In genomic region chr5:113027015-113027414, GRCh38 we compare ENCODE assay signal across 19 cellular contexts. TPM values are rescaled to one million over a fixed set of nuclear protein-coding genes. Genes with fewer than 3 reads are reported as not detected.
DNase-seq lines count a peak whose midpoint lies in the region; ATAC-seq and TF ChIP-seq lines count a peak whose summit lies in the region.
"Had no signal": no experiment of that assay in that cellular context is flagged by ENCODE, and none has a peak within 500 bp of the region (broad histone marks: within the 10 kb centered on the region; RNA-seq: fewer than 3 reads in every experiment).

No MANE protein-coding gene starts in this region.

- POLR2A ChIA-PET in WTC11 (lab: Charles Lee), result no interaction called here
- POLR2A ChIA-PET in naive thymus-derived CD4-positive, alpha-beta T cell (lab: Charles Lee), result no interaction called here

- TF ChIP-seq CTCF in WTC11 (IDR thresholded peaks at IDR 0.05) (no peak), osteocyte (IDR thresholded peaks at IDR 0.05) (no peak), foreskin keratinocyte (conservative IDR thresholded peaks at IDR 0.05) (no peak)

- peaks cover 16 to 17% of the 10 kb centered on the region in 2 donors for H3K4me1 ChIP-seq in naive thymus-derived CD4-positive, alpha-beta T cell (ENCODE audit: control insufficient read depth in 2 of 2, insufficient read depth in 2 of 2, low read length in 2 of 2)
- peaks cover 5% of the 10 kb centered on the region for H3K4me1 ChIP-seq in thymus (ENCODE audit: control insufficient read depth, insufficient read depth, low read length)
- peaks cover 11% of the 10 kb centered on the region for H3K4me1 ChIP-seq in foreskin keratinocyte

- no peaks in the 10 kb centered on the region for H3K27me3 ChIP-seq in naive thymus-derived CD4-positive, alpha-beta T cell (ENCODE audit: control insufficient read depth in 2 of 2, insufficient read depth in 2 of 2, low read length in 2 of 2)
- no peaks in the 10 kb centered on the region for H3K27me3 ChIP-seq in thymus (ENCODE audit: control insufficient read depth, insufficient read depth)
- H3K27me3 ChIP-seq in foreskin keratinocyte, result no peaks in the 10 kb centered on the region

- CTCF ChIA-PET in WTC11 (lab: Charles Lee), result interaction anchor here (0.6 kb wide), 1 partner anchor 17 kb away, joined by 3 read pairs; no protein-coding TSS in a partner anchor
- CTCF ChIA-PET in naive thymus-derived CD4-positive, alpha-beta T cell (lab: Charles Lee), result no interaction called here

- no peak for DNase-seq in T-helper 2 cell treated with Interferon-gamma antibody and Interleukin-4, amounts not matched to agents 5 μg/mL and 100 μg/mL, for 36 hours (ENCODE audit: low spot score)
- DNase-seq in T-helper 2 cell (no peak), WTC11 (ENCODE audit: low spot score) (no peak), osteocyte (ENCODE audit: extremely low spot score, unreplicated experiment) (no peak), HT-29 (ENCODE audit: low spot score) (no peak), foreskin keratinocyte (no peak)
- no peak for DNase-seq in naive thymus-derived CD4-positive, alpha-beta T cell
- DNase-seq: Calu3; DMS79; NCI-H187; NCI-H2107; NCI-H510A; NCI-H748 treated with DMSO at 0.1 percent for 48 hours; NK-92 treated with Interleukin-12 subunit alpha and Interleukin-12 subunit beta, amount 100 ng/mL, for 24 hours had no signal

- 92% methylated on average over 8 of the region's 8 CpGs for WGBS in thymus

- H3K4me3 ChIP-seq in naive thymus-derived CD4-positive, alpha-beta T cell (ENCODE audit: low read length), result no peak overlapping the region
- no peak overlapping the region for H3K4me3 ChIP-seq in thymus (ENCODE audit: low read length)

- H3K36me3 ChIP-seq in naive thymus-derived CD4-positive, alpha-beta T cell (ENCODE audit: control insufficient read depth in 2 of 3, insufficient read depth in 3 of 3, low read length in 3 of 3), result peaks cover 0 to 16% (median 0%) of the 10 kb centered on the region in 3 experiments
- H3K36me3 ChIP-seq in thymus (ENCODE audit: control insufficient read depth, insufficient read depth), result peaks cover 20% of the 10 kb centered on the region

- no peaks in the 10 kb centered on the region for H3K9me3 Mint-ChIP-seq in T-helper 2 cell treated with Interferon-gamma antibody and Interleukin-4, amounts not matched to agents 5 μg/mL and 100 μg/mL, for 36 hours
- H3K9me3 Mint-ChIP-seq in WTC11 (no peaks in the 10 kb centered on the region), osteocyte (ENCODE audit: unreplicated experiment) (no peaks in the 10 kb centered on the region)
- H3K9me3 Mint-ChIP-seq in naive thymus-derived CD4-positive, alpha-beta T cell, result no peaks in the 10 kb centered on the region
- H3K9me3 Mint-ChIP-seq: CD14-positive monocyte had no signal

- no peak overlapping the region for H3K4me3 Mint-ChIP-seq in T-helper 2 cell treated with Interferon-gamma antibody and Interleukin-4, amounts not matched to agents 5 μg/mL and 100 μg/mL, for 36 hours
- H3K4me3 Mint-ChIP-seq in WTC11, result no peak overlapping the region
- no peak overlapping the region for H3K4me3 Mint-ChIP-seq in naive thymus-derived CD4-positive, alpha-beta T cell
- H3K4me3 Mint-ChIP-seq in osteocyte (ENCODE audit: unreplicated experiment), result no peak overlapping the region
- H3K4me3 Mint-ChIP-seq: CD14-positive monocyte had no signal

- ATAC-seq in WTC11 (no peak), foreskin keratinocyte (no peak)
- no peak for ATAC-seq in naive thymus-derived CD4-positive, alpha-beta T cell
- ATAC-seq: Right ventricle myocardium inferior had no signal

- peak overlapping the region; percentile 33 for H3K27ac Mint-ChIP-seq in T-helper 2 cell treated with Interferon-gamma antibody and Interleukin-4, amounts not matched to agents 5 μg/mL and 100 μg/mL, for 36 hours
- H3K27ac Mint-ChIP-seq in WTC11 (0 out of 2 replicates have a peak overlapping the region, but pooled peaks have one; percentile 3), osteocyte (ENCODE audit: unreplicated experiment) (no peak overlapping the region)
- H3K27ac Mint-ChIP-seq in naive thymus-derived CD4-positive, alpha-beta T cell, result peak overlapping the region in 6 of 9 donors; percentile 32 to 86 (median 64)

- peaks cover 47% of the 10 kb centered on the region for H3K36me3 Mint-ChIP-seq in T-helper 2 cell treated with Interferon-gamma antibody and Interleukin-4, amounts not matched to agents 5 μg/mL and 100 μg/mL, for 36 hours (ENCODE audit: low read depth)
- H3K36me3 Mint-ChIP-seq in WTC11 (peaks cover 63% of the 10 kb centered on the region), osteocyte (ENCODE audit: unreplicated experiment) (peaks cover 30% of the 10 kb centered on the region)
- peaks cover 5 to 33% (median 27%) of the 10 kb centered on the region in 5 donors for H3K36me3 Mint-ChIP-seq in naive thymus-derived CD4-positive, alpha-beta T cell

- H3K27ac ChIP-seq in naive thymus-derived CD4-positive, alpha-beta T cell (ENCODE audit: low read depth, low read length), result no peak overlapping the region
- H3K27ac ChIP-seq in thymus (ENCODE audit: low read depth) (peak overlapping the region; percentile 64), foreskin keratinocyte (no peak overlapping the region)
- H3K27ac ChIP-seq: 22Rv1, KMS-11 had no signal

- intact Hi-C loops in naive thymus-derived CD4-positive, alpha-beta T cell (cut with micrococcal nuclease), result no loop called here

- no peaks in the 10 kb centered on the region for H3K9me3 ChIP-seq in naive thymus-derived CD4-positive, alpha-beta T cell (ENCODE audit: control insufficient read depth in 2 of 3, low read length in 3 of 3)
- H3K9me3 ChIP-seq in thymus (ENCODE audit: control insufficient read depth), result peaks cover 1% of the 10 kb centered on the region

- H3K27me3 Mint-ChIP-seq in T-helper 2 cell treated with Interferon-gamma antibody and Interleukin-4, amounts not matched to agents 5 μg/mL and 100 μg/mL, for 36 hours (ENCODE audit: low read depth), result no peaks in the 10 kb centered on the region
- H3K27me3 Mint-ChIP-seq in WTC11 (ENCODE audit: low read depth) (no peaks in the 10 kb centered on the region), osteocyte (ENCODE audit: unreplicated experiment) (no peaks in the 10 kb centered on the region)
- H3K27me3 Mint-ChIP-seq in naive thymus-derived CD4-positive, alpha-beta T cell, result no peaks in the 10 kb centered on the region

- H3K4me1 Mint-ChIP-seq in T-helper 2 cell treated with Interferon-gamma antibody and Interleukin-4, amounts not matched to agents 5 μg/mL and 100 μg/mL, for 36 hours (ENCODE audit: low read depth), result peaks cover 31% of the 10 kb centered on the region
- H3K4me1 Mint-ChIP-seq in WTC11, result peaks cover 33% of the 10 kb centered on the region
- H3K4me1 Mint-ChIP-seq in naive thymus-derived CD4-positive, alpha-beta T cell, result peaks cover 4 to 39% (median 24%) of the 10 kb centered on the region in 7 donors
- H3K4me1 Mint-ChIP-seq in osteocyte (ENCODE audit: unreplicated experiment), result peaks cover 10% of the 10 kb centered on the region

TF ChIP-seq in WTC11, 78 proteins besides CTCF, POLR2A, EP300 and RAD21 (continues in another document):
- TF ChIP-seq, protein P1, sequence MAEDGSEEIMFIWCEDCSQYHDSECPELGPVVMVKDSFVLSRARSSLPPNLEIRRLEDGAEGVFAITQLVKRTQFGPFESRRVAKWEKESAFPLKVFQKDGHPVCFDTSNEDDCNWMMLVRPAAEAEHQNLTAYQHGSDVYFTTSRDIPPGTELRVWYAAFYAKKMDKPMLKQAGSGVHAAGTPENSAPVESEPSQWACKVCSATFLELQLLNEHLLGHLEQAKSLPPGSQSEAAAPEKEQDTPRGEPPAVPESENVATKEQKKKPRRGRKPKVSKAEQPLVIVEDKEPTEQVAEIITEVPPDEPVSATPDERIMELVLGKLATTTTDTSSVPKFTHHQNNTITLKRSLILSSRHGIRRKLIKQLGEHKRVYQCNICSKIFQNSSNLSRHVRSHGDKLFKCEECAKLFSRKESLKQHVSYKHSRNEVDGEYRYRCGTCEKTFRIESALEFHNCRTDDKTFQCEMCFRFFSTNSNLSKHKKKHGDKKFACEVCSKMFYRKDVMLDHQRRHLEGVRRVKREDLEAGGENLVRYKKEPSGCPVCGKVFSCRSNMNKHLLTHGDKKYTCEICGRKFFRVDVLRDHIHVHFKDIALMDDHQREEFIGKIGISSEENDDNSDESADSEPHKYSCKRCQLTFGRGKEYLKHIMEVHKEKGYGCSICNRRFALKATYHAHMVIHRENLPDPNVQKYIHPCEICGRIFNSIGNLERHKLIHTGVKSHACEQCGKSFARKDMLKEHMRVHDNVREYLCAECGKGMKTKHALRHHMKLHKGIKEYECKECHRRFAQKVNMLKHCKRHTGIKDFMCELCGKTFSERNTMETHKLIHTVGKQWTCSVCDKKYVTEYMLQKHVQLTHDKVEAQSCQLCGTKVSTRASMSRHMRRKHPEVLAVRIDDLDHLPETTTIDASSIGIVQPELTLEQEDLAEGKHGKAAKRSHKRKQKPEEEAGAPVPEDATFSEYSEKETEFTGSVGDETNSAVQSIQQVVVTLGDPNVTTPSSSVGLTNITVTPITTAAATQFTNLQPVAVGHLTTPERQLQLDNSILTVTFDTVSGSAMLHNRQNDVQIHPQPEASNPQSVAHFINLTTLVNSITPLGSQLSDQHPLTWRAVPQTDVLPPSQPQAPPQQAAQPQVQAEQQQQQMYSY (CRISPR knock-in tag; IDR thresholded peaks at IDR 0.05), result no peak
- TF ChIP-seq, protein P2, sequence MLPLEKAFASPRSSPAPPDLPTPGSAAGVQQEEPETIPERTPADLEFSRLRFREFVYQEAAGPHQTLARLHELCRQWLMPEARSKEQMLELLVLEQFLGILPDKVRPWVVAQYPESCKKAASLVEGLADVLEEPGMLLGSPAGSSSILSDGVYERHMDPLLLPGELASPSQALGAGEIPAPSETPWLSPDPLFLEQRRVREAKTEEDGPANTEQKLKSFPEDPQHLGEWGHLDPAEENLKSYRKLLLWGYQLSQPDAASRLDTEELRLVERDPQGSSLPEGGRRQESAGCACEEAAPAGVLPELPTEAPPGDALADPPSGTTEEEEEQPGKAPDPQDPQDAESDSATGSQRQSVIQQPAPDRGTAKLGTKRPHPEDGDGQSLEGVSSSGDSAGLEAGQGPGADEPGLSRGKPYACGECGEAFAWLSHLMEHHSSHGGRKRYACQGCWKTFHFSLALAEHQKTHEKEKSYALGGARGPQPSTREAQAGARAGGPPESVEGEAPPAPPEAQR (CRISPR knock-in tag; IDR thresholded peaks at IDR 0.05), result no peak
- TF ChIP-seq, protein P3, sequence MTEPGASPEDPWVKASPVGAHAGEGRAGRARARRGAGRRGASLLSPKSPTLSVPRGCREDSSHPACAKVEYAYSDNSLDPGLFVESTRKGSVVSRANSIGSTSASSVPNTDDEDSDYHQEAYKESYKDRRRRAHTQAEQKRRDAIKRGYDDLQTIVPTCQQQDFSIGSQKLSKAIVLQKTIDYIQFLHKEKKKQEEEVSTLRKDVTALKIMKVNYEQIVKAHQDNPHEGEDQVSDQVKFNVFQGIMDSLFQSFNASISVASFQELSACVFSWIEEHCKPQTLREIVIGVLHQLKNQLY (CRISPR knock-in tag; IDR thresholded peaks at IDR 0.05), result no peak

RNA-seq across cellular contexts. Expression of gene DCP2, which starts 50.4 kb away (rescaled TPM):
- total RNA-seq in WTC11 (2021), result 186 to 207 TPM (median 191 TPM) in 3 replicates
- 100 to 1,000 TPM in 1 of 5 experiments, 10 to 100 TPM in 4; 60.2 to 101 (median 85.1) TPM for total RNA-seq in naive thymus-derived CD4-positive, alpha-beta T cell
- polyA plus RNA-seq in naive thymus-derived CD4-positive, alpha-beta T cell, result 10 to 100 TPM; 50.7 to 55.8 TPM
- 36.3 TPM for polyA plus RNA-seq in thymus
- total RNA-seq in osteocyte, result 39.7 and 45.6 TPM in 2 replicates
- total RNA-seq in HT-29 (2014; rRNA removed; shearing (Covaris generic)), result 49.9 and 80.0 TPM in 2 replicates
- 19.2 and 21.2 TPM in 2 replicates for total RNA-seq in foreskin keratinocyte
- 8.4 and 10.9 TPM in 2 replicates for polyA plus RNA-seq in foreskin keratinocyte
